Comparison of ENCODE assay signal across 24 cellular contexts in genomic region chr4:4590496-4590895, GRCh38. TPM values are rescaled to one million over a fixed set of nuclear protein-coding genes. Genes with fewer than 3 reads are reported as not detected.
DNase-seq lines count a peak whose midpoint lies in the region; ATAC-seq and TF ChIP-seq lines count a peak whose summit lies in the region.
"Had no signal": no experiment of that assay in that cellular context is flagged by ENCODE, and none has a peak within 500 bp of the region (broad histone marks: within the 10 kb centered on the region; RNA-seq: fewer than 3 reads in every experiment).

No MANE protein-coding gene starts in this region.

- intact Hi-C loops in thyroid gland (cut with DNase I): no loop called here

- no peaks in the 10 kb centered on the region for H4K20me1 ChIP-seq in osteoblast (ENCODE audit: insufficient read depth, low read length)

- H3K4me2 ChIP-seq in osteoblast (ENCODE audit: insufficient read depth, low read length): peak overlapping the region; percentile 48

- H3K36me3 ChIP-seq in osteoblast (ENCODE audit: insufficient read depth, low read length) (no peaks in the 10 kb centered on the region), thyroid gland (no peaks in the 10 kb centered on the region)
- H3K36me3 ChIP-seq: breast epithelium, gastrocnemius medialis, ovary had no signal

- 79 to 80% methylated on average over 7 of the region's 7 CpGs for WGBS in thyroid gland, 2 donors

- DNase-seq in EL: peak; percentile 39
- peak; percentile 78 for DNase-seq in RPMI7951 (ENCODE audit: low read depth)
- DNase-seq in fibroblast of gingiva (ENCODE audit: low read depth): peak; percentile 58
- peak; percentile 66 for DNase-seq in osteoblast (ENCODE audit: insufficient read length, low spot score, missing footprints)
- DNase-seq in thyroid gland: no peak
- DNase-seq: activated CD4-positive, alpha-beta T cell treated with anti-CD3 and anti-CD28 coated beads, Interleukin-2, amount 10 ng/mL, durations not matched to agents 7 days and 5 days; activated naive CD8-positive, alpha-beta T cell treated with anti-CD3 and anti-CD28 coated beads for 36 hours; cortex of kidney; DMS79; gastrocnemius medialis; NCI-H187; NCI-H345; OCI-M1; ovary; T-helper 17 cell had no signal

- TF ChIP-seq POLR2A in thyroid gland (IDR thresholded peaks at IDR 0.05): no peak

- H3K9me3 ChIP-seq in osteoblast (ENCODE audit: low read depth, low read length) (peaks cover 3% of the 10 kb centered on the region), thyroid gland (no peaks in the 10 kb centered on the region)
- H3K9me3 ChIP-seq: ovary had no signal

- no peaks in the 10 kb centered on the region for H3K27me3 ChIP-seq in osteoblast (ENCODE audit: insufficient read depth, low read length)
- H3K27me3 ChIP-seq in thyroid gland: no peaks in the 10 kb centered on the region
- H3K27me3 ChIP-seq: breast epithelium, gastrocnemius medialis, ovary had no signal

- H2AFZ ChIP-seq in osteoblast (ENCODE audit: low read length): peak overlapping the region; percentile 67

- H3K27ac ChIP-seq in osteoblast (ENCODE audit: low read depth, low read length) (no peak overlapping the region), thyroid gland (no peak overlapping the region)
- H3K27ac ChIP-seq: breast epithelium, gastrocnemius medialis, HL-60, ovary had no signal

- ATAC-seq in GM19452 (IDR thresholded peaks at IDR 0.05; ENCODE audit: unreplicated experiment) (no peak), HG03196 (IDR thresholded peaks at IDR 0.05; ENCODE audit: unreplicated experiment) (no peak), HG03108 (IDR thresholded peaks at IDR 0.05; ENCODE audit: unreplicated experiment) (no peak)
- ATAC-seq: activated T-helper 17 cell treated with anti-CD3 and anti-CD28 coated beads, Interleukin-2, amount 50 U/mL, for 72 hours; gastrocnemius medialis; HCT116; K562; sciatic nerve; T-helper 17 cell had no signal

- no peaks in the 10 kb centered on the region for H3K79me2 ChIP-seq in osteoblast (ENCODE audit: insufficient read depth, low read length)

- H3K4me1 ChIP-seq in osteoblast (ENCODE audit: insufficient read depth, low read length) (peaks cover 19% of the 10 kb centered on the region), thyroid gland (no peaks in the 10 kb centered on the region)
- H3K4me1 ChIP-seq: breast epithelium, gastrocnemius medialis had no signal

- H3K4me3 ChIP-seq in osteoblast (ENCODE audit: insufficient read depth, low read length) (peak overlapping the region; percentile 1), thyroid gland (replicated peaks in 1 of 3) (no peak overlapping the region)
- H3K4me3 ChIP-seq: breast epithelium, gastrocnemius medialis, K562, ovary had no signal

- TF ChIP-seq CTCF in osteoblast (IDR thresholded peaks at IDR 0.05; ENCODE audit: extremely low read depth, low read depth, low read length) (no peak), thyroid gland (IDR thresholded peaks at IDR 0.05) (no peak)

RNA-seq across cellular contexts. Expression of gene STX18, which starts 48.6 kb away (rescaled TPM):
- total RNA-seq in RPMI7951 (2014; rRNA removed; shearing (Covaris generic)): 21.5 and 24.2 TPM in 2 replicates
- total RNA-seq in osteoblast: 23.9 and 26.2 TPM in 2 replicates
- 10 to 100 TPM; 23.8 to 42.1 (median 27.2) TPM for total RNA-seq in thyroid gland

Comparison
In these comparisons a context has a peak if more than half of its experiments do, and no peak if none do; other contexts are left out.
1. DNase-seq: peak in EL (single experiment), RPMI7951 (single experiment), fibroblast of gingiva (single experiment) and osteoblast (single experiment); none in thyroid gland (0 of 2).